In genomic region chr1:203289982-203290260, GRCh38 we compare ENCODE assay signal across 8 cellular contexts. TPM values are rescaled to one million over a fixed set of nuclear protein-coding genes. Genes with fewer than 3 reads are reported as not detected.
DNase-seq lines count a peak whose midpoint lies in the region; ATAC-seq and TF ChIP-seq lines count a peak whose summit lies in the region.

No MANE protein-coding gene starts in this region.

- H3K4me3 ChIP-seq in right atrium auricular region (peak overlapping the region; percentile 12 to 35), vagina (peak overlapping the region; percentile 23 to 28)

- peak overlapping the region; percentile 98 for H3K27ac Mint-ChIP-seq in central memory CD8-positive, alpha-beta T cell (ENCODE audit: low read depth)
- peak overlapping the region; percentile 99 for H3K27ac Mint-ChIP-seq in natural killer cell

- H3K27ac ChIP-seq in right atrium auricular region (peak overlapping the region; percentile 96 to 98), vagina (peak overlapping the region; percentile 89)

- no peaks in the 10 kb centered on the region for H3K36me3 ChIP-seq in right atrium auricular region
- H3K36me3 ChIP-seq in vagina, result no peaks in the 10 kb centered on the region

- H3K4me1 ChIP-seq in right atrium auricular region (peaks cover 0 to 62% of the 10 kb centered on the region in 2 donors), vagina (peaks cover 61% of the 10 kb centered on the region)

- intact Hi-C loops in Right ventricle myocardium inferior (cut with DNase I), result no loop called here
- intact Hi-C loops in natural killer cell (cut with micrococcal nuclease), result loop anchor here (1.0 to 10.0 kb wide), 5 partner anchors 15 to 477 kb away; partner anchors contain the start of genes ATP2B4, BTG2 and LAX1
- intact Hi-C loops in vagina (cut with DNase I), result no loop called here

- H3K27me3 ChIP-seq in right atrium auricular region (no peaks in the 10 kb centered on the region), vagina (no peaks in the 10 kb centered on the region)

- peaks cover 47% of the 10 kb centered on the region for H3K36me3 Mint-ChIP-seq in central memory CD8-positive, alpha-beta T cell (ENCODE audit: insufficient read depth)
- no peaks in the 10 kb centered on the region for H3K36me3 Mint-ChIP-seq in natural killer cell

- no peak for TF ChIP-seq POLR2A in vagina (IDR thresholded peaks at IDR 0.05)

- DNase-seq in right atrium auricular region (ENCODE audit: low spot score) (no peak), Right ventricle myocardium inferior (ENCODE audit: missing footprints) (no peak), natural killer cell (no peak), vagina (ENCODE audit: extremely low spot score in 2 of 2) (no peak), GF-D8 (lab: John Stamatoyannopoulos, UW) (no peak)
- DNase-seq in central memory CD8-positive, alpha-beta T cell (ENCODE audit: low spot score in 2 of 2), result no peak

- ATAC-seq in Right ventricle myocardium inferior (no peak), natural killer cell (no peak), HG02884 (IDR thresholded peaks at IDR 0.05; ENCODE audit: unreplicated experiment) (no peak), GM18873 (IDR thresholded peaks at IDR 0.05; ENCODE audit: low FRiP score, unreplicated experiment) (no peak)
- no peak for ATAC-seq in central memory CD8-positive, alpha-beta T cell (replicated peaks; ENCODE audit: extremely low read depth, poor library complexity, severe bottlenecking)

- H3K4me1 Mint-ChIP-seq in central memory CD8-positive, alpha-beta T cell, result peaks cover 72% of the 10 kb centered on the region
- H3K4me1 Mint-ChIP-seq in natural killer cell, result peaks cover 63 to 64% of the 10 kb centered on the region in 2 donors

- peak overlapping the region; percentile 73 for H3K4me3 Mint-ChIP-seq in central memory CD8-positive, alpha-beta T cell
- H3K4me3 Mint-ChIP-seq in natural killer cell, result peak overlapping the region; percentile 81

- H3K27me3 Mint-ChIP-seq in central memory CD8-positive, alpha-beta T cell, result no peaks in the 10 kb centered on the region
- no peaks in the 10 kb centered on the region for H3K27me3 Mint-ChIP-seq in natural killer cell (ENCODE audit: low read depth in 2 of 2)

- TF ChIP-seq CTCF in right atrium auricular region (IDR thresholded peaks at IDR 0.05) (no peak), natural killer cell (IDR thresholded peaks at IDR 0.05) (no peak), vagina (IDR thresholded peaks at IDR 0.05) (no peak)

- H3K9me3 Mint-ChIP-seq in central memory CD8-positive, alpha-beta T cell, result no peaks in the 10 kb centered on the region
- H3K9me3 Mint-ChIP-seq in natural killer cell, result no peaks in the 10 kb centered on the region

- no peaks in the 10 kb centered on the region for H3K9me3 ChIP-seq in right atrium auricular region
- H3K9me3 ChIP-seq in vagina, result no peaks in the 10 kb centered on the region

RNA-seq across cellular contexts. Expression of gene BTG2, which starts 15.4 kb away (rescaled TPM):
- total RNA-seq in right atrium auricular region, result 100 to 1,000 TPM; 132 to 254 TPM
- 44.8 TPM for total RNA-seq in Right ventricle myocardium inferior
- 1,000 to 10,000 TPM in 1 of 3 donors, 100 to 1,000 TPM in 2; 499 to 1,024 (median 851) TPM for total RNA-seq in natural killer cell
- total RNA-seq in vagina, result 191 TPM
